In genomic region chr20:31284964-31285363, GRCh38 we compare ENCODE assay signal across 19 cellular contexts. TPM values are rescaled to one million over a fixed set of nuclear protein-coding genes. Genes with fewer than 3 reads are reported as not detected.
"Had no signal": no experiment of that assay in that cellular context is flagged by ENCODE, and none has a peak within 500 bp of the region (broad histone marks: within the 10 kb centered on the region; RNA-seq: fewer than 3 reads in every experiment).

No MANE protein-coding gene starts in this region.

RNA-seq across cellular contexts. Expression of gene DEFB116, which starts 23.4 kb away (rescaled TPM):
- total RNA-seq: activated naive CD4-positive, alpha-beta T cell treated with anti-CD3 and anti-CD28 coated beads for 36 hours; activated naive CD4-positive, alpha-beta T cell treated with anti-CD3 and anti-CD28 coated beads, Interleukin-2, amount 50 U/mL, for 72 hours; activated naive CD8-positive, alpha-beta T cell treated with anti-CD3 and anti-CD28 coated beads for 36 hours; activated naive CD8-positive, alpha-beta T cell treated with anti-CD3 and anti-CD28 coated beads, Interleukin-2, amount 10 ng/mL, durations not matched to agents 7 days and 5 days; activated T-cell treated with anti-CD3 and anti-CD28 coated beads, Interleukin-2, amount 50 U/mL, for 4 hours; activated T-cell treated with anti-CD3 and anti-CD28 coated beads, Interleukin-2, amount 50 U/mL, for 72 hours; activated T-helper 1 cell treated with anti-CD3 and anti-CD28 coated beads, Interleukin-12 subunit alpha, Interleukin-12 subunit beta, Interleukin-2, Interleukin-4 antibody, amounts not matched to agents 30 ng/mL and 10 ng/mL and 1 ng/mL, durations not matched to agents 14 hours and 24 hours and 36 hours; activated T-helper 17 cell treated with anti-CD3 and anti-CD28 coated beads, Interleukin-2, amount 50 U/mL, for 72 hours; activated T-helper 2 cell treated with anti-CD3 and anti-CD28 coated beads, Interferon-gamma antibody, Interleukin-2, Interleukin-4, amounts not matched to agents 10 μg/mL and 5 μg/mL and 100 μg/mL, durations not matched to agents 14 hours and 24 hours and 36 hours; adrenal gland; aorta; ascending aorta; astrocyte; body of pancreas; breast epithelium; cardiac muscle cell; cardiac septum; cerebellum; chondrocyte had no signal

RNA-seq across cellular contexts. Expression of gene DEFB115, which starts 27.5 kb away (rescaled TPM):
- total RNA-seq: activated naive CD4-positive, alpha-beta T cell treated with anti-CD3 and anti-CD28 coated beads for 36 hours; activated naive CD4-positive, alpha-beta T cell treated with anti-CD3 and anti-CD28 coated beads, Interleukin-2, amount 50 U/mL, for 72 hours; activated naive CD8-positive, alpha-beta T cell treated with anti-CD3 and anti-CD28 coated beads for 36 hours; activated naive CD8-positive, alpha-beta T cell treated with anti-CD3 and anti-CD28 coated beads, Interleukin-2, amount 10 ng/mL, durations not matched to agents 7 days and 5 days; activated T-cell treated with anti-CD3 and anti-CD28 coated beads, Interleukin-2, amount 50 U/mL, for 4 hours; activated T-cell treated with anti-CD3 and anti-CD28 coated beads, Interleukin-2, amount 50 U/mL, for 72 hours; activated T-helper 1 cell treated with anti-CD3 and anti-CD28 coated beads, Interleukin-12 subunit alpha, Interleukin-12 subunit beta, Interleukin-2, Interleukin-4 antibody, amounts not matched to agents 30 ng/mL and 10 ng/mL and 1 ng/mL, durations not matched to agents 14 hours and 24 hours and 36 hours; activated T-helper 17 cell treated with anti-CD3 and anti-CD28 coated beads, Interleukin-2, amount 50 U/mL, for 72 hours; activated T-helper 2 cell treated with anti-CD3 and anti-CD28 coated beads, Interferon-gamma antibody, Interleukin-2, Interleukin-4, amounts not matched to agents 10 μg/mL and 5 μg/mL and 100 μg/mL, durations not matched to agents 14 hours and 24 hours and 36 hours; adrenal gland; aorta; ascending aorta; astrocyte; body of pancreas; breast epithelium; cardiac muscle cell; cardiac septum; cerebellum; chondrocyte had no signal
